8 cellular contexts compared by ENCODE assay signal in the genomic region with DNA sequence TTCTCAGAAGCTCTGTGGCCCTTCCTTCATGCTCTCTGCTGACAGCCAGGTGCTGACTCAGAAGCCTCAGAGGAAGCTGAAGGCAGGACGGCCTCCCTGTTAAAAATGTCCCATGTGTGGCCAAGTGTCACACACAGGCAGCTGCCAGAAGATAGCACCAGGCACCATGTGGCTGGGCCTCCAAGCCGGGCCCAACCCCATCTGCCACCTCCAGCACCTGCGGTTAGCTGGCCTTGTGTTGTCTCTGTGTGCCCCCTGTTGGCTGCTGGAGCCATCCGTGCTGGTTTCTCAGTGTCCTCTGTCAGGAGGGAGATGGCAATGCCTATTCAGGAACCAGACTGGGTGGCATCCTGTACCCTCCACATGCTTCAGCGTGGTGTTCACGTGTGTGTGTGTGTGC.
DNase-seq lines count a peak whose midpoint lies in the region; ATAC-seq and TF ChIP-seq lines count a peak whose summit lies in the region.

No MANE protein-coding gene starts in this region.

- no peak for TF ChIP-seq EP300 in tibial nerve (IDR thresholded peaks at IDR 0.05)

- H3K4me3 ChIP-seq in prostate gland (no peak overlapping the region), tibial nerve (no peak overlapping the region), mammary epithelial cell (replicated peaks in 1 of 3; ENCODE audit: insufficient read depth in 1 of 3, low read depth in 2 of 3, low read length in 3 of 3) (no peak overlapping the region)

- no peak overlapping the region for H3K27ac ChIP-seq in prostate gland
- H3K27ac ChIP-seq in tibial nerve, result no peak overlapping the region
- H3K27ac ChIP-seq in mammary epithelial cell (ENCODE audit: insufficient read depth, low read depth, low read length), result no peak overlapping the region

- H3K36me3 ChIP-seq in prostate gland (no peaks in the 10 kb centered on the region), tibial nerve (no peaks in the 10 kb centered on the region), mammary epithelial cell (ENCODE audit: insufficient read depth, low read length) (no peaks in the 10 kb centered on the region)

- intact Hi-C loops in prostate gland (cut with DNase I) (loop anchor here (2.0 kb wide), 1 partner anchor 139 kb away; no protein-coding TSS in a partner anchor), mammary epithelial cell (cut with micrococcal nuclease) (loop anchor here (5.0 kb wide), 1 partner anchor 248 kb away; no protein-coding TSS in a partner anchor)

- dilution Hi-C loops in mammary epithelial cell (cut with HindIII; ENCODE audit: low sequenced_read_pairs), result loop anchor here (5.0 to 10.0 kb wide), 2 partner anchors 125 to 283 kb away; no protein-coding TSS in a partner anchor

- no peak overlapping the region for H2AFZ ChIP-seq in mammary epithelial cell (ENCODE audit: low read depth, low read length)

- peak; percentile 68 for ATAC-seq in GM21360 (IDR thresholded peaks at IDR 0.05; ENCODE audit: unreplicated experiment)

- no peaks in the 10 kb centered on the region for H4K20me1 ChIP-seq in mammary epithelial cell (ENCODE audit: insufficient read depth, low read length)

- TF ChIP-seq POLR2A in prostate gland (IDR thresholded peaks at IDR 0.05), result no peak
- no peak for TF ChIP-seq POLR2A in tibial nerve (IDR thresholded peaks at IDR 0.05)

- no peak overlapping the region for H3K9ac ChIP-seq in mammary epithelial cell (ENCODE audit: insufficient read depth, low read length)

- CTCF ChIA-PET in mammary epithelial cell (lab: Charles Lee; ENCODE audit: low non-redundant PET), result no interaction called here

- WGBS in prostate gland, result 50% methylated on average over 6 of the region's 6 CpGs
- 55 to 75% methylated on average over 2 to 5 of the region's 6 CpGs for WGBS in tibial nerve, 2 donors
- WGBS in mammary epithelial cell (ENCODE audit: low coverage, missing lambda C conversion rate), result 94% methylated on average over 6 of the region's 6 CpGs

- TF ChIP-seq CTCF in prostate gland (IDR thresholded peaks at IDR 0.05), result peak in 2 of 4 experiments; percentile 23 to 37
- peak in 2 of 5 experiments; percentile 9 to 32 for TF ChIP-seq CTCF in tibial nerve (IDR thresholded peaks at IDR 0.05)
- peak in 1 of 2 donors; percentile 13 for TF ChIP-seq CTCF in mammary epithelial cell (conservative IDR thresholded peaks at IDR 0.05 in 1 of 2, IDR thresholded peaks at IDR 0.05 in 1 of 2; ENCODE audit: extremely low read depth in 1 of 2, insufficient read depth in 1 of 2, low read depth in 1 of 2, low read length in 2 of 2)

- in situ Hi-C loops in mammary epithelial cell (cut with MboI; ENCODE audit: low sequenced_read_pairs in 2 of 2), result loop anchor here in 1 of 2 donors (10.0 kb wide), 1 partner anchor 135 kb away; no protein-coding TSS in a partner anchor

- no TSS peak for BruUV-seq in mammary epithelial cell (replicated peaks; lab: Mats Ljungman, UMichigan)

- H3K27me3 ChIP-seq in prostate gland (replicated peaks; ENCODE audit: insufficient read depth), result no peaks in the 10 kb centered on the region
- no peaks in the 10 kb centered on the region for H3K27me3 ChIP-seq in tibial nerve
- H3K27me3 ChIP-seq in mammary epithelial cell (ENCODE audit: insufficient read depth, low read length), result no peaks in the 10 kb centered on the region

- H3K9me3 ChIP-seq in prostate gland (no peaks in the 10 kb centered on the region), tibial nerve (no peaks in the 10 kb centered on the region), mammary epithelial cell (replicated peaks; ENCODE audit: insufficient read depth, low read length) (no peaks in the 10 kb centered on the region)

- peak; percentile 25 for DNase-seq in DMS153 (lab: John Stamatoyannopoulos, UW)
- DNase-seq in NCI-H2196 (lab: John Stamatoyannopoulos, UW; ENCODE audit: unreplicated experiment), result peak; percentile 67
- peak; percentile 76 to 93 for DNase-seq in cerebellar nuclear complex (lab: John Stamatoyannopoulos, UW)
- DNase-seq in prostate gland (ENCODE audit: low spot score), result peak; percentile 26
- no peak for DNase-seq in tibial nerve (ENCODE audit: low spot score in 2 of 2)
- no peak for DNase-seq in kidney glomerular epithelial cell (lab: John Stamatoyannopoulos, UW)
- DNase-seq in mammary epithelial cell, result no peak

- no peaks in the 10 kb centered on the region for H3K79me2 ChIP-seq in mammary epithelial cell (ENCODE audit: insufficient read depth, low read length)

- no peak overlapping the region for H3K4me2 ChIP-seq in mammary epithelial cell (ENCODE audit: insufficient read depth, low read depth, low read length)

- H3K4me1 ChIP-seq in prostate gland (replicated peaks) (no peaks in the 10 kb centered on the region), tibial nerve (peaks cover 0 to 16% (median 0%) of the 10 kb centered on the region in 4 donors), mammary epithelial cell (ENCODE audit: insufficient read depth, low read length) (no peaks in the 10 kb centered on the region)

Comparison
In these comparisons a context has a peak if more than half of its experiments do, and no peak if none do; other contexts are left out.
1. DNase-seq: peak in DMS153 (single experiment), NCI-H2196 (single experiment), cerebellar nuclear complex (2 of 2) and prostate gland (single experiment); none in tibial nerve (0 of 2), kidney glomerular epithelial cell (single experiment) and mammary epithelial cell (single experiment).